13 cellular contexts compared by ENCODE assay signal in the genomic region with DNA sequence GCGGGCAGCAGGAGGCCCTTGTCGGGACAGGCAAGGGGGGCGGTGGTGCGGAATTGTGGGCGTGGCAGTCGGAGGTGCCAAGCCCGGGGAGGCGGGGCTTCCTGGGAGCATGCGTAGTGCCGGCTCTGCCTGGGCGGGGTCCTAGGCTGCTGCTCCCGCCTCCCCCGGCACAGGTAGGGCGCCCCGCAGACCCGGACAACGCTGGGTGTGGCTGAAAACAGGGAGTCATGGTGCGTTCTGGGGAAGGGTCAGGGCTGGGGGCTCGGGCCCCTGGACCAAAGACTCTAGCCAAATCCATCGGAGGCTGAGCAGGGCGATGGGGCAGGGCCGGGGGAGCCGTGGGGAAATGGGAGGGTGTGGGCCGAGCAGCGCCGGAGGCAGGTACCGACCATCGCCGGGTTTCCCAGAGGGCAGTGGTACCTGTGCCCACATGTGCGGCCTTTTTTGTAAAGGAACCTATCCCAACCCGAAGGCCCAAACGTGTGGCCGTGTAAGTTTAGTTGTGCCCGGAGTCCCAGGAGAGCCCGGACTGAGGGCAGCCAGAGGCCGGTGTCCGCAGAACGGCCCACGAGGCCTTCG.
DNase-seq lines count a peak whose midpoint lies in the region; ATAC-seq and TF ChIP-seq lines count a peak whose summit lies in the region.
"Had no signal": no experiment of that assay in that cellular context is flagged by ENCODE, and none has a peak within 500 bp of the region (broad histone marks: within the 10 kb centered on the region; RNA-seq: fewer than 3 reads in every experiment).

No MANE protein-coding gene starts in this region.

- H3K27ac ChIP-seq in C4-2B: peak overlapping the region; percentile 61
- H3K27ac ChIP-seq in spleen: no peak overlapping the region
- no peak overlapping the region for H3K27ac ChIP-seq in body of pancreas
- H3K27ac ChIP-seq: BLaER1 had no signal

- TF ChIP-seq POLR2A in spleen (IDR thresholded peaks at IDR 0.05): no peak
- TF ChIP-seq POLR2A in body of pancreas (IDR thresholded peaks at IDR 0.05): no peak

- peaks cover 0 to 10% (median 7%) of the 10 kb centered on the region in 6 donors for H3K4me1 ChIP-seq in spleen
- peaks cover 1% of the 10 kb centered on the region for H3K4me1 ChIP-seq in body of pancreas

- H3K4me3 ChIP-seq in spleen (no peak overlapping the region), body of pancreas (no peak overlapping the region)
- H3K4me3 ChIP-seq: BLaER1 had no signal

- H3K27me3 ChIP-seq in spleen (replicated peaks in 1 of 7) (peaks cover 0 to 7% (median 0%) of the 10 kb centered on the region in 7 donors), body of pancreas (no peaks in the 10 kb centered on the region)

- TF ChIP-seq CTCF in C4-2B (conservative IDR thresholded peaks at IDR 0.05) (no peak), omental fat pad (IDR thresholded peaks at IDR 0.05) (no peak), spleen (IDR thresholded peaks at IDR 0.05 in 8 of 11, conservative IDR thresholded peaks at IDR 0.05 in 3 of 11) (no peak), body of pancreas (IDR thresholded peaks at IDR 0.05) (no peak)

- 88 to 94% (median 92%) methylated on average over 11 to 40 of the region's 40 CpGs for WGBS in spleen, 5 donors
- WGBS in body of pancreas, 2 donors: 88 to 97% methylated on average over 28 to 35 of the region's 40 CpGs

- H3K9me3 ChIP-seq in spleen: no peaks in the 10 kb centered on the region
- no peaks in the 10 kb centered on the region for H3K9me3 ChIP-seq in body of pancreas

- intact Hi-C loops in spleen (cut with DNase I; ENCODE audit: low total_unique reads): no loop called here
- intact Hi-C loops in body of pancreas (cut with DNase I): no loop called here

- H3K36me3 ChIP-seq in spleen (peaks cover 0 to 28% (median 8%) of the 10 kb centered on the region in 6 donors), body of pancreas (replicated peaks in 1 of 2; ENCODE audit: insufficient read depth in 1 of 2, low read depth in 2 of 2) (peaks cover 0 to 4% of the 10 kb centered on the region in 2 donors)

- DNase-seq in dermis blood vessel endothelial cell (peak; percentile 35), omental fat pad (ENCODE audit: low spot score) (no peak), spleen (no peak), NCI-H524 treated with DMSO at 0.1 percent for 48 hours (lab: John Stamatoyannopoulos, UW) (no peak), hypothalamus (lab: John Stamatoyannopoulos, UW) (no peak), body of pancreas (no peak)
- DNase-seq: GF-D8, NCI-H2107, T1000 had no signal

- ATAC-seq in HG02798 (IDR thresholded peaks at IDR 0.05; ENCODE audit: poor library complexity, unreplicated experiment) (peak; percentile 34), omental fat pad (ENCODE audit: low FRiP score) (peak; percentile 21), body of pancreas (no peak)
- ATAC-seq: left lobe of liver had no signal
